Comparison of ENCODE assay signal across 17 cellular contexts in the genomic region with DNA sequence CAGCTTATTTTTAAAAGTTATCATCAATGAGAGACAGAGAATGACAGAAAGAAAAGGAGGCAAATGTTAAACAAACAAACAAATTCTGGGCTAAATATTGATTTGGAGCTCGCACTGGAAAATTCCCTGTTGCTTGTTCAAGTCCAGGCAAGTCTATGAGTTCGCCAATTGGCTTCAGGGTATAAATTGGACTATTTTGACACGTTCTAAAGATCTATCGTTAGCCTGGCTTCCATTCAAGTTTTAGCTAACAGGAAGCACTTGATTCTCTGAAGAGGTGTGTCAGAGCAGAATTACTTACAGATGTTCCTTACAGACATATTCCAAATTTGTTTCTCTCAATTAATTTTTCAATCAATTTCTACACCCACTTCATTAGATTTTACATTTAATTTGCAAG. TPM values are rescaled to one million over a fixed set of nuclear protein-coding genes. Genes with fewer than 3 reads are reported as not detected.
DNase-seq lines count a peak whose midpoint lies in the region; ATAC-seq and TF ChIP-seq lines count a peak whose summit lies in the region.
"Had no signal": no experiment of that assay in that cellular context is flagged by ENCODE, and none has a peak within 500 bp of the region (broad histone marks: within the 10 kb centered on the region; RNA-seq: fewer than 3 reads in every experiment).

No MANE protein-coding gene starts in this region.

- H3K27me3 ChIP-seq in foreskin keratinocyte: no peaks in the 10 kb centered on the region

- H3K4me1 ChIP-seq in foreskin keratinocyte: peaks cover 28% of the 10 kb centered on the region

- no peaks in the 10 kb centered on the region for H3K36me3 ChIP-seq in SK-N-MC (ENCODE audit: insufficient read depth, low read length)

- peak overlapping the region; percentile 35 for H3K4me3 ChIP-seq in SK-N-MC

- no peaks in the 10 kb centered on the region for H3K9me3 ChIP-seq in SK-N-MC (ENCODE audit: low read depth, low read length)

- no peak overlapping the region for H3K9ac ChIP-seq in SK-N-MC (ENCODE audit: insufficient read length)

- peak; percentile 74 for ATAC-seq in foreskin keratinocyte
- no peak for ATAC-seq in omental fat pad (ENCODE audit: low FRiP score)
- ATAC-seq: left lobe of liver had no signal

- DNase-seq in DMS79 (lab: John Stamatoyannopoulos, UW) (peak; percentile 75), NCI-H1105 (lab: John Stamatoyannopoulos, UW) (peak; percentile 90), SK-N-MC (ENCODE audit: low read depth, low spot score) (peak; percentile 82), foreskin keratinocyte (peak; percentile 57 to 83), omental fat pad (ENCODE audit: low spot score) (no peak), SIG-M5 treated with dmso at 0.1 percent for 504 hours (lab: John Stamatoyannopoulos, UW; ENCODE audit: unreplicated experiment) (no peak), MV-4-11 (lab: John Stamatoyannopoulos, UW) (no peak)
- DNase-seq in activated CD4-positive, alpha-beta T cell treated with anti-CD3 and anti-CD28 coated beads for 48 hours: no peak
- DNase-seq: activated CD4-positive, alpha-beta memory T cell treated with anti-CD3 and anti-CD28 coated beads, Interleukin-2, amount 10 ng/mL, durations not matched to agents 7 days and 5 days; amniotic stem cell; CD4-positive, alpha-beta memory T cell; GOT3; NCI-H526; SIG-M5 had no signal

- no peak for TF ChIP-seq CTCF in foreskin keratinocyte (conservative IDR thresholded peaks at IDR 0.05)
- TF ChIP-seq CTCF in omental fat pad (IDR thresholded peaks at IDR 0.05): no peak

- H3K27ac ChIP-seq in SK-N-MC: no peak overlapping the region
- peak overlapping the region; percentile 70 for H3K27ac ChIP-seq in foreskin keratinocyte

RNA-seq across cellular contexts. Expression of gene RFPL4B, which starts 15.8 kb away (rescaled TPM):
- total RNA-seq in foreskin keratinocyte: not detected in 2 replicates
- polyA plus RNA-seq in foreskin keratinocyte: not detected in 2 replicates
- total RNA-seq in omental fat pad: under 1 TPM in 2 of 4 donors, not detected in 2; 0.19 to 0.25 TPM
- total RNA-seq: activated CD4-positive, alpha-beta memory T cell treated with anti-CD3 and anti-CD28 coated beads, Interleukin-2, amount 10 ng/mL, durations not matched to agents 7 days and 5 days; CD4-positive, alpha-beta memory T cell; left lobe of liver; myocyte had no signal
- polyA plus RNA-seq: CD4-positive, alpha-beta memory T cell; esophagus had no signal

Comparison
In these comparisons a context has a peak if more than half of its experiments do, and no peak if none do; other contexts are left out.
1. DNase-seq: peak in DMS79 (single experiment), NCI-H1105 (single experiment), SK-N-MC (single experiment) and foreskin keratinocyte (2 of 2); none in omental fat pad (single experiment), SIG-M5 treated with dmso at 0.1 percent for 504 hours (single experiment), activated CD4-positive, alpha-beta T cell treated with anti-CD3 and anti-CD28 coated beads for 48 hours (single experiment) and MV-4-11 (single experiment).